ENCODE assay signal across 2 cellular contexts in the genomic region with DNA sequence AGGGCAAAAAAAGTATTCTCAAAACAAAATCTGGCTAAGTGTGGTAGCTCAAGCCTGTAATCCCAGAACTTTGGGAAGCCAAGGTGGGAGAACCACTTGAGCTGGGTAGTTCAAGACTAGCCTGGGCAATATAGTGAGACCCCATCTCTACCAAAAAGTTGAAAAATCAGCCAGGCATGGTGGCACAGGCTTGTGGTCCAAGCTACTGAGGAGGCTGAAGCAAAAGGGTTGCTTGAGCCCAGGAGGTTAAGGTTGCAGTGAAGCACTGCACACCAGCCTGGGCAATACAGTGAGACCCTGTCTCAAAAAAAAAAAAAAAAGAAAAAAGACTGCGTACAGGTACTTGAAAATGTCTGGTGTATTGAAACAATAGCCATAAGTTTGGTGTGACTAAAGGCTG.
A peak's percentile ranks its signal among the peaks of the same experiment; 100 is the strongest.
TF ChIP-seq lines count a peak whose summit lies in the region.

No MANE protein-coding gene starts in this region.

TF ChIP-seq in HEK293, 187 proteins besides CTCF, POLR2A, EP300 and RAD21:
- TF ChIP-seq ZNF121 (tag by site-specific recombination; IDR thresholded peaks at IDR 0.05): peak; percentile 91
- TF ChIP-seq, protein P1, sequence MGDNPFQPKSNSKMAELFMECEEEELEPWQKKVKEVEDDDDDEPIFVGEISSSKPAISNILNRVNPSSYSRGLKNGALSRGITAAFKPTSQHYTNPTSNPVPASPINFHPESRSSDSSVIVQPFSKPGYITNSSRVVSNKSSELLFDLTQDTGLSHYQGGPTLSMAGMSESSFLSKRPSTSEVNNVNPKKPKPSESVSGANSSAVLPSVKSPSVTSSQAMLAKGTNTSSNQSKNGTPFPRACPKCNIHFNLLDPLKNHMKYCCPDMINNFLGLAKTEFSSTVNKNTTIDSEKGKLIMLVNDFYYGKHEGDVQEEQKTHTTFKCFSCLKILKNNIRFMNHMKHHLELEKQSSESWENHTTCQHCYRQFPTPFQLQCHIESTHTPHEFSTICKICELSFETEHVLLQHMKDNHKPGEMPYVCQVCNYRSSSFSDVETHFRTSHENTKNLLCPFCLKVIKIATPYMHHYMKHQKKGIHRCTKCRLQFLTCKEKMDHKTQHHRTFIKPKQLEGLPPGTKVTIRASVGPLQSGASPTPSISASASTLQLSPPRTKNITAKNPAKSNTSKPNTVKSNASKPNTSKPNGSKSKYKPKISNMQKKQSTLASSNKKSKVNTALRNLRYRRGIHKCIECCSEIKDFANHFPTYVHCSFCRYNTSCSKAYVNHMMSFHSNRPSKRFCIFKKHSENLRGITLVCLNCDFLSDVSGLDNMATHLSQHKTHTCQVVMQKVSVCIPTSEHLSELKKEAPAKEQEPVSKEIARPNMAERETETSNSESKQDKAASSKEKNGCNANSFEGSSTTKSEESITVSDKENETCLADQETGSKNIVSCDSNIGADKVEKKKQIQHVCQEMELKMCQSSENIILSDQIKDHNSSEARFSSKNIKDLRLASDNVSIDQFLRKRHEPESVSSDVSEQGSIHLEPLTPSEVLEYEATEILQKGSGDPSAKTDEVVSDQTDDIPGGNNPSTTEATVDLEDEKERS (tag by site-specific recombination; IDR thresholded peaks at IDR 0.05): no peak

TF ChIP-seq in K562, 482 proteins besides CTCF, POLR2A, EP300 and RAD21:
- peak; percentile 32; the same call in 1 of the 2 replicates for TF ChIP-seq BCOR (IDR thresholded peaks at IDR 0.05)
- TF ChIP-seq KLF6 (CRISPR knock-in tag; IDR thresholded peaks at IDR 0.05; ENCODE audit: borderline replicate concordance): no peak
- TF ChIP-seq CBX3 (IDR thresholded peaks at IDR 0.05; ENCODE audit: borderline replicate concordance in 1 of 2, low read length in 2 of 2): no peak
- TF ChIP-seq, protein P2, sequence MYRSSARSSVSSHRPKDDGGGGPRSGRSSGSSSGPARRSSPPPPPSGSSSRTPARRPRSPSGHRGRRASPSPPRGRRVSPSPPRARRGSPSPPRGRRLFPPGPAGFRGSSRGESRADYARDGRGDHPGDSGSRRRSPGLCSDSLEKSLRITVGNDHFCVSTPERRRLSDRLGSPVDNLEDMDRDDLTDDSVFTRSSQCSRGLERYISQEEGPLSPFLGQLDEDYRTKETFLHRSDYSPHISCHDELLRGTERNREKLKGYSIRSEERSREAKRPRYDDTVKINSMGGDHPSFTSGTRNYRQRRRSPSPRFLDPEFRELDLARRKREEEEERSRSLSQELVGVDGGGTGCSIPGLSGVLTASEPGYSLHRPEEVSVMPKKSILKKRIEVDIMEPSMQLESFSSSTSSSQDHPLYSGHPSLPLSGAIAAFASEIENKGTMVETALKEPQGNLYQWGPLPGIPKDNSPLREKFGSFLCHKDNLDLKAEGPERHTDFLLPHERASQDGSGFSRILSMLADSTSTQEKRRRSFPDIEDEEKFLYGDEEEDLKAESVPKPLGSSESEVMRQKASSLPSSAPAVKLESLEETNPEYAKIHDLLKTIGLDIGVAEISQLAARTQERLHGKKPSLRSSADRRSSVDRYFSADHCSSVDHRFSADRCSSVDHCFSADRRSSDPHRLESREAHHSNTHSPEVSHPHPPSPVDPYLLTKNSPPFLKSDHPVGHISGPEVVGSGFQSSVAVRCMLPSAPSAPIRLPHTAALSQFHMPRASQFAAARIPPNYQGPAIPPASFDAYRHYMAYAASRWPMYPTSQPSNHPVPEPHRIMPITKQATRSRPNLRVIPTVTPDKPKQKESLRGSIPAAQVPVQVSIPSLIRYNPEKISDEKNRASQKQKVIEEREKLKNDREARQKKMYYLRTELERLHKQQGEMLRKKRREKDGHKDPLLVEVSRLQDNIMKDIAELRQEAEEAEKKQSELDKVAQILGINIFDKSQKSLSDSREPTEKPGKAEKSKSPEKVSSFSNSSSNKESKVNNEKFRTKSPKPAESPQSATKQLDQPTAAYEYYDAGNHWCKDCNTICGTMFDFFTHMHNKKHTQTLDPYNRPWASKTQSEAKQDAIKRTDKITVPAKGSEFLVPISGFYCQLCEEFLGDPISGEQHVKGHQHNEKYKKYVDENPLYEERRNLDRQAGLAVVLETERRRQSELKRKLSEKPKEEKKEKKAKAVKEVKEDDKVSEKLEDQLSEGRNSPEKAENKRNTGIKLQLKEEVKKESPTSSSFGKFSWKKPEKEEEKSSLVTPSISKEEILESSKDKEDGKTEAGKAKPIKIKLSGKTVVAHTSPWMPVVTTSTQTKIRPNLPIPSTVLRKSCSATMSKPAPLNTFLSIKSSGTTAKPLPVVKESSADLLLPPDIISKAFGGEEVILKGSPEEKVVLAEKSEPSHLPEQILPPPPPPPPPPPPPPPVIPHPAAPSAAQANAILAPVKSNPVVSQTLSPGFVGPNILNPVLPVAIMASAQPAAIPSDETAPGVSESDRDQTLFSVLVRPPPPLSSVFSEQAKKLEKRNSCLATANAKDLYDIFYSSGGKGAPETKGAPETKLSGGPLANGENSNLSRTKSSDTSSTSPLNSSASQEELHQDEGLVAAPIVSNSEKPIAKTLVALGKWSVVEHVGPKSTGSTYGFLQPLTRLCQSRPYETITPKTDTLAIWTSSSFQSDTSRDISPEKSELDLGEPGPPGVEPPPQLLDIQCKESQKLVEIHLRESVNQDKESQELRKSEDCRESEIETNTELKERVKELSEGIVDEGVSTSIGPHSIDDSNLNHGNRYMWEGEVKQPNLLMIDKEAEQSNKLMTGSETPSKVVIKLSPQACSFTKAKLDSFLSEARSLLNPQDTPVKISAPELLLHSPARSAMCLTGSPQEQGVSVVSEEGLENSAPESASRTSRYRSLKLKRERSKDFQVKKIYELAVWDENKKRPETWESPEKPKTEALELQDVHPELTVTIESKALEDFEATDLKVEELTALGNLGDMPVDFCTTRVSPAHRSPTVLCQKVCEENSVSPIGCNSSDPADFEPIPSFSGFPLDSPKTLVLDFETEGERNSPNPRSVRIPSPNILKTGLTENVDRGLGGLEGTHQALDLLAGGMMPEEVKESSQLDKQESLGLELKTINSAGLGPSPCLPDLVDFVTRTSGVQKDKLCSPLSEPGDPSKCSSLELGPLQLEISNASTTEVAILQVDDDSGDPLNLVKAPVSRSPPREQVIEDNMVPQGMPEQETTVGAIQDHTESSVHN (IDR thresholded peaks at IDR 0.05; ENCODE audit: borderline replicate concordance in 1 of 2, low read depth in 1 of 2): no peak
- peak; percentile 94 for TF ChIP-seq ZNF121 (CRISPR knock-in tag; conservative IDR thresholded peaks at IDR 0.05)
- TF ChIP-seq CXXC5 (CRISPR knock-in tag; IDR thresholded peaks at IDR 0.05): no peak
- TF ChIP-seq RBM17 (IDR thresholded peaks at IDR 0.05; ENCODE audit: borderline replicate concordance, low read depth, low read length): no peak
